8 cellular contexts compared by ENCODE assay signal in the genomic region with DNA sequence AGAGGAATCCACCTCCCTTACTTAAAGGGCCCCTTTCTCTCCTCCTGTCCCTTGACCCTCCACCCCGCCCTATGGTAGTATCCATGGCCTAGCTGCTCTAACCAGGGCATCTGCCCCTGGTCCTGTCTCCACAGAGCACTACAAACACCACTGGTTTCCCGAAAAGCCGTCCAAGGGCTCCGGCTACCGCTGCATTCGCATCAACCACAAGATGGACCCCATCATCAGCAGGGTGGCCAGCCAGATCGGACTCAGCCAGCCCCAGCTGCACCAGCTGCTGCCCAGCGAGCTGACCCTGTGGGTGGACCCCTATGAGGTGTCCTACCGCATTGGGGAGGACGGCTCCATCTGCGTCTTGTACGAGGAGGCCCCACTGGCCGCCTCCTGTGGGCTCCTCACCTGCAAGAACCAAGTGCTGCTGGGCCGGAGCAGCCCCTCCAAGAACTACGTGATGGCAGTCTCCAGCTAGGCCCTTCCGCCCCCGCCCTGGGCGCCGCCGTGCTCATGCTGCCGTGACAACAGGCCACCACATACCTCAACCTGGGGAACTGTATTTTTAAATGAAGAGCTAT. TPM values are rescaled to one million over a fixed set of nuclear protein-coding genes. Genes with fewer than 3 reads are reported as not detected.
DNase-seq lines count a peak whose midpoint lies in the region; ATAC-seq and TF ChIP-seq lines count a peak whose summit lies in the region.

No MANE protein-coding gene starts in this region.

- H3K4me2 ChIP-seq in DOHH2 (ENCODE audit: low read length): peak overlapping the region; percentile 98

- H3K27me3 ChIP-seq in DOHH2 (ENCODE audit: control insufficient read depth, low read length) (no peaks in the 10 kb centered on the region), ectodermal cell (ENCODE audit: control insufficient read depth, insufficient read depth, low read length, poor library complexity, severe bottlenecking) (peaks cover 81% of the 10 kb centered on the region)

- H3K4me1 ChIP-seq in DOHH2 (ENCODE audit: control insufficient read depth, low read length) (peaks cover 68% of the 10 kb centered on the region), ectodermal cell (ENCODE audit: control insufficient read depth, insufficient read depth, low read length) (peaks cover 34% of the 10 kb centered on the region)

- peak overlapping the region; percentile 99 for H3K4me3 ChIP-seq in DOHH2 (ENCODE audit: low read length)
- H3K4me3 ChIP-seq in ectodermal cell (ENCODE audit: insufficient read depth, low read depth, low read length): peak overlapping the region; percentile 80

- DNase-seq in naive B cell: no peak
- no peak for DNase-seq in NCI-H2196 (lab: John Stamatoyannopoulos, UW; ENCODE audit: unreplicated experiment)
- no peak for DNase-seq in NCI-H526 treated with DMSO at 0.1 percent for 48 hours (lab: John Stamatoyannopoulos, UW)
- no peak for DNase-seq in NCI-H128 (lab: John Stamatoyannopoulos, UW; ENCODE audit: unreplicated experiment)

- peaks cover 37 to 43% of the 10 kb centered on the region in 2 donors for H3K36me3 Mint-ChIP-seq in naive B cell

- H3K9me3 ChIP-seq in DOHH2 (ENCODE audit: control insufficient read depth, insufficient read depth, low read length) (no peaks in the 10 kb centered on the region), ectodermal cell (ENCODE audit: control insufficient read depth, low read length) (no peaks in the 10 kb centered on the region)

- peaks cover 76% of the 10 kb centered on the region for H3F3A ChIP-seq in DOHH2 (ENCODE audit: control insufficient read depth, insufficient read depth)

- H3K27me3 Mint-ChIP-seq in naive B cell: no peaks in the 10 kb centered on the region

- H3K27ac Mint-ChIP-seq in naive B cell: peak overlapping the region; percentile 94 to 100 (median 99)

- no peak for TF ChIP-seq CTCF in DOHH2 (IDR thresholded peaks at IDR 0.05; ENCODE audit: low read depth, low read length, poor library complexity, severe bottlenecking)
- TF ChIP-seq CTCF in VCaP (conservative IDR thresholded peaks at IDR 0.05): no peak

- peak overlapping the region; percentile 99 for H3K27ac ChIP-seq in DOHH2 (ENCODE audit: low read depth, low read length)
- peak overlapping the region; percentile 98 for H3K27ac ChIP-seq in VCaP
- H3K27ac ChIP-seq in ectodermal cell (ENCODE audit: insufficient read depth, low read depth, low read length, poor library complexity, severe bottlenecking): no peak overlapping the region

- peaks cover 34% of the 10 kb centered on the region for H4K20me1 ChIP-seq in DOHH2 (ENCODE audit: control insufficient read depth, insufficient read depth, low read depth, low read length)

- H3K9me3 Mint-ChIP-seq in naive B cell: no peaks in the 10 kb centered on the region

- H3K4me1 Mint-ChIP-seq in naive B cell: peaks cover 78 to 90% (median 82%) of the 10 kb centered on the region in 3 donors

- no peaks in the 10 kb centered on the region for H3K9me2 ChIP-seq in DOHH2 (replicated peaks; ENCODE audit: control insufficient read depth, low read length)

- 28 to 33% methylated on average over 17 to 21 of the region's 21 CpGs for WGBS in ectodermal cell, 2 experiments

- H3K79me2 ChIP-seq in DOHH2 (ENCODE audit: control insufficient read depth, low read length): peaks cover 84% of the 10 kb centered on the region

- H3K36me3 ChIP-seq in DOHH2 (ENCODE audit: control insufficient read depth, low read length): peaks cover 76% of the 10 kb centered on the region
- H3K36me3 ChIP-seq in ectodermal cell (ENCODE audit: control insufficient read depth, insufficient read depth, low read length): peaks cover 5% of the 10 kb centered on the region

- peak overlapping the region; percentile 95 to 100 (median 98) for H3K4me3 Mint-ChIP-seq in naive B cell

- ATAC-seq in naive B cell (ENCODE audit: low read depth in 2 of 2): no peak
- ATAC-seq in GM18909 (IDR thresholded peaks at IDR 0.05; ENCODE audit: poor library complexity, unreplicated experiment): no peak

RNA-seq across cellular contexts. Expression of gene BTG2, which starts 1.7 kb away (rescaled TPM):
- polyA plus RNA-seq in ectodermal cell (2013, experiment 1 of 4): 59.5 TPM
- polyA plus RNA-seq in ectodermal cell (2013, experiment 2 of 4): 47.6 TPM
- 41.7 TPM for polyA plus RNA-seq in ectodermal cell (2013, experiment 3 of 4)
- polyA plus RNA-seq in ectodermal cell (2013, experiment 4 of 4): 45.2 TPM
- polyA plus RNA-seq in naive B cell (ENCODE audit: low read depth in 6 of 6): 100 to 1,000 TPM; 315 to 687 (median 417) TPM

RNA-seq across cellular contexts. Expression of gene FMOD, which starts 43.9 kb away (rescaled TPM):
- 0.89 TPM for polyA plus RNA-seq in ectodermal cell (2013, experiment 1 of 4)
- 0.80 TPM for polyA plus RNA-seq in ectodermal cell (2013, experiment 2 of 4)
- 1.3 TPM for polyA plus RNA-seq in ectodermal cell (2013, experiment 3 of 4)
- polyA plus RNA-seq in ectodermal cell (2013, experiment 4 of 4): 1.3 TPM
- not detected for polyA plus RNA-seq in naive B cell (ENCODE audit: low read depth in 6 of 6)
